ENCODE assay signal across 10 cellular contexts in genomic region chr2:23436346-23437099, GRCh38. TPM values are rescaled to one million over a fixed set of nuclear protein-coding genes. Genes with fewer than 3 reads are reported as not detected.
DNase-seq lines count a peak whose midpoint lies in the region; ATAC-seq and TF ChIP-seq lines count a peak whose summit lies in the region.
"Had no signal": no experiment of that assay in that cellular context is flagged by ENCODE, and none has a peak within 500 bp of the region (broad histone marks: within the 10 kb centered on the region; RNA-seq: fewer than 3 reads in every experiment).

No MANE protein-coding gene starts in this region.

- H3K4me1 Mint-ChIP-seq in H9 = peaks cover 31 to 34% of the 10 kb centered on the region in 2 experiments
- H3K4me1 Mint-ChIP-seq: central memory CD8-positive, alpha-beta T cell had no signal

- H3K14ac ChIP-seq in H9 (ENCODE audit: insufficient read depth, low read length) = no peak overlapping the region

- ATAC-seq in gastroesophageal sphincter (no peak), HG03097 (IDR thresholded peaks at IDR 0.05; ENCODE audit: low FRiP score, unreplicated experiment) (no peak), HG03095 (IDR thresholded peaks at IDR 0.05; ENCODE audit: unreplicated experiment) (no peak)

- TF ChIP-seq EP300 in gastroesophageal sphincter (IDR thresholded peaks at IDR 0.05) = no peak

- H3K9ac ChIP-seq in H9 (ENCODE audit: extremely low read depth, insufficient read length, low read length) = no peak overlapping the region

- peak overlapping the region in 1 of 3 experiments; percentile 15; a peak in 1 of 7 replicates for H3K27ac Mint-ChIP-seq in H9

- H3K4ac ChIP-seq in H9 (ENCODE audit: low read depth, low read length) = no peak overlapping the region

- no peak overlapping the region for H3K56ac ChIP-seq in H9 (ENCODE audit: insufficient read length, low read depth, low read length)

- H2BK15ac ChIP-seq in H9 (ENCODE audit: low read depth, low read length) = no peak overlapping the region

- H4K91ac ChIP-seq in H9 (ENCODE audit: insufficient read length, low read depth, low read length) = no peak overlapping the region

- peak overlapping the region in 1 of 2 experiments; percentile 4; a peak in 1 of 5 replicates for H3K4me3 Mint-ChIP-seq in H9
- H3K4me3 Mint-ChIP-seq: central memory CD8-positive, alpha-beta T cell had no signal

- no peaks in the 10 kb centered on the region for H3K79me2 ChIP-seq in H9 (ENCODE audit: insufficient read depth, low read length)

- peak; percentile 74 for DNase-seq in H9
- DNase-seq in activated CD4-positive, alpha-beta T cell treated with anti-CD3 and anti-CD28 coated beads, Interleukin-2, amount 50 U/mL, for 1 hour = peak; percentile 16
- DNase-seq in stimulated activated CD4-positive, alpha-beta T cell treated with anti-CD3 and anti-CD28 coated beads, Interleukin-2, amount 100 ng/mL, for 4 hours (ENCODE audit: low read depth) = peak; percentile 19
- no peak for DNase-seq in epidermal melanocyte (ENCODE audit: insufficient read length, low spot score)
- no peak for DNase-seq in erythroblast (lab: John Stamatoyannopoulos, UW)

- H3K79me1 ChIP-seq in H9 (ENCODE audit: insufficient read depth, low read depth, low read length, poor library complexity, severe bottlenecking) = no peaks in the 10 kb centered on the region

- H4K5ac ChIP-seq in H9 (ENCODE audit: insufficient read length, low read depth, low read length) = no peak overlapping the region

- TF ChIP-seq POLR2A in gastroesophageal sphincter (IDR thresholded peaks at IDR 0.05) (no peak), erythroblast (IDR thresholded peaks at IDR 0.05; ENCODE audit: low read length) (no peak)

- peaks cover 1 to 4% of the 10 kb centered on the region in 2 experiments; a peak in 4 of 5 replicates for H3K9me3 Mint-ChIP-seq in H9
- H3K9me3 Mint-ChIP-seq: central memory CD8-positive, alpha-beta T cell had no signal

- peak overlapping the region; percentile 35 for H3K4me2 ChIP-seq in H9 (ENCODE audit: insufficient read depth, insufficient read length, low read length)

- H3K4me3 ChIP-seq in gastroesophageal sphincter = no peak overlapping the region
- H3K4me3 ChIP-seq: tibial nerve had no signal

- peaks cover 17% of the 10 kb centered on the region for H3K27me3 Mint-ChIP-seq in H9 (ENCODE audit: low read depth)

- H3K18ac ChIP-seq in H9 (ENCODE audit: insufficient read length, low read depth, low read length) = no peak overlapping the region

- H2BK5ac ChIP-seq in H9 (ENCODE audit: insufficient read length, low read length) = no peak overlapping the region

- H3K36me3 ChIP-seq in gastroesophageal sphincter = no peaks in the 10 kb centered on the region

- TF ChIP-seq CTCF in H9 (conservative IDR thresholded peaks at IDR 0.05) (no peak), gastroesophageal sphincter (IDR thresholded peaks at IDR 0.05) (no peak)

- H3K23me2 ChIP-seq in H9 (ENCODE audit: insufficient read length, low read depth, low read length, poor library complexity, severe bottlenecking) = no peaks in the 10 kb centered on the region

- no peak overlapping the region for H2AFZ ChIP-seq in H9 (ENCODE audit: low read length)

- peaks cover 0 to 1% (median 1%) of the 10 kb centered on the region in 3 experiments; a peak in 3 of 7 replicates for H3K36me3 Mint-ChIP-seq in H9 (ENCODE audit: insufficient read depth in 1 of 3, low read depth in 3 of 3)

- H3K27me3 ChIP-seq in H9 (ENCODE audit: insufficient read depth, low read length) (no peaks in the 10 kb centered on the region), gastroesophageal sphincter (no peaks in the 10 kb centered on the region)
- H3K27me3 ChIP-seq: tibial nerve had no signal

- H3K4me1 ChIP-seq in H9 (ENCODE audit: insufficient read depth, low read length) (peaks cover 7% of the 10 kb centered on the region; the same call in 1 of the 2 replicates), gastroesophageal sphincter (peaks cover 0 to 32% (median 4%) of the 10 kb centered on the region in 3 donors)

- H2AK5ac ChIP-seq in H9 (ENCODE audit: insufficient read length, low read length) = no peak overlapping the region

- H2BK120ac ChIP-seq in H9 (ENCODE audit: low read depth, low read length, poor library complexity, severe bottlenecking) = no peak overlapping the region

- no peak overlapping the region for H3T11ph ChIP-seq in H9 (ENCODE audit: low read length)

- no peaks in the 10 kb centered on the region for H4K20me1 ChIP-seq in H9 (ENCODE audit: control insufficient read depth, insufficient read depth, insufficient read length)

- H3K9me3 ChIP-seq in H9 (ENCODE audit: control insufficient read depth, low read depth, low read length) = peaks cover 2% of the 10 kb centered on the region
- peaks cover 0 to 6% (median 0%) of the 10 kb centered on the region in 3 donors for H3K9me3 ChIP-seq in gastroesophageal sphincter

- H3K27ac ChIP-seq in H9 (ENCODE audit: insufficient read length, low read depth, low read length) (no peak overlapping the region), gastroesophageal sphincter (peak overlapping the region in 3 of 4 donors; percentile 53 to 66 (median 58))

- H4K8ac ChIP-seq in H9 (replicated peaks; ENCODE audit: insufficient read length, low read depth, low read length) = no peak overlapping the region

- no peak overlapping the region for H3K23ac ChIP-seq in H9 (ENCODE audit: insufficient read length, low read depth, low read length)

- no CpG with 5 or more reads among the region's 16 CpGs for WGBS in H9 (ENCODE audit: extremely low coverage, insufficient read length, low lambda C conversion rate)
- WGBS in gastroesophageal sphincter (ENCODE audit: low coverage in 1 of 2), 2 donors = 20 to 57% methylated on average over 2 to 15 of the region's 16 CpGs

- no peak overlapping the region for H2BK20ac ChIP-seq in H9 (ENCODE audit: low read depth, low read length, poor library complexity, severe bottlenecking)

- no peak overlapping the region for H2BK12ac ChIP-seq in H9 (ENCODE audit: insufficient read length, low read depth, low read length)

RNA-seq across cellular contexts. Expression of gene KLHL29, which starts 51.5 kb away (rescaled TPM):
- total RNA-seq in H9 (2021) (2.1 and 2.4 TPM in 2 replicates), gastroesophageal sphincter (10 to 100 TPM; 15.2 to 31.5 (median 24.2) TPM)

Comparison
In these comparisons a context has a peak if more than half of its experiments do, and no peak if none do; other contexts are left out.
1. DNase-seq: peak in H9 (single experiment), activated CD4-positive, alpha-beta T cell treated with anti-CD3 and anti-CD28 coated beads, Interleukin-2, amount 50 U/mL, for 1 hour (single experiment) and stimulated activated CD4-positive, alpha-beta T cell treated with anti-CD3 and anti-CD28 coated beads, Interleukin-2, amount 100 ng/mL, for 4 hours (single experiment); none in epidermal melanocyte (single experiment) and erythroblast (0 of 2).